ENCODE assay signal across 9 cellular contexts in the genomic region with DNA sequence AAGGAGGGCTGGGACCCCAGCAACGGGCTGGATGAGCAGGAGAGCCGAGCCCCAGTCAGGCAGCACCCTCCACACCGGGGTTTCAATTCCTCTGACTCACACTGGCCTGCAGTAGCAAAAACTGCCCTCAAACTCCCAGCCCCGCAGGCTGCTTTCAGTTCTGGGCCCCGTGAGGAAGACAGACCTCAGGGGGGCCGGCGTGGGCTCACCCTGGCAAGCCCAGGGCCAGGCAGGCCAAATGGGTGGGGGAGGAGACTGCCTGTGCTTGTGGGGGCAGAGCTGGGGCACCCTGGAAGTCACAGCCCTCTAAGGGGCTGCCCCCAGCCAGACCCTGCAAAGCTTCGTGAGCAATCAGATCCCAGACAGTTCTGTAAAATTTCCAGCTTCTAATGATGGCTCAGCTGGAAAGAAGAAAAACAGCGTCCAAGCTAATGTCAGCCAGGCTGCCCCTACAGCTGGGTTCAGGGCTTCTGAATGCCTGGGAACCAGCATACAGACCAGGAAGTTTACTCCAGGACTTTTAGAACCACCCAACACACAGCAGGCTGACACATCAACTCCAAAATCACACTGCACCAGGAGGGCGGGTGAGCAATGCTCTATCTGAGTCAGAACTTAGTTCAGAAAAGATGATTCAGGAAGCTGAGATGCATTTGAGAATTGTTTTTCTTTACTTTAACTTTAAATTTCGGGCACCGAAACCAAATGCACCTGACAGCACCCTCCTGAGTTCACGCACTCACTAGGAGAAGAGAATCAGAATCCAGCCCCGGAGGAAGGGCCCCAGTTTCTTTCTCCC. TPM values are rescaled to one million over a fixed set of nuclear protein-coding genes. Genes with fewer than 3 reads are reported as not detected.
DNase-seq lines count a peak whose midpoint lies in the region; ATAC-seq and TF ChIP-seq lines count a peak whose summit lies in the region.
"Had no signal": no experiment of that assay in that cellular context is flagged by ENCODE, and none has a peak within 500 bp of the region (broad histone marks: within the 10 kb centered on the region; RNA-seq: fewer than 3 reads in every experiment).

No MANE protein-coding gene starts in this region.

- H3K9me3 Mint-ChIP-seq in natural killer cell treated with Interleukin-12 subunit alpha and Interleukin-12 subunit beta and Interleukin-15 and Interleukin-18, amount 100 ng/mL, for 72 hours, result no peaks in the 10 kb centered on the region

- H3K4me1 ChIP-seq in left ventricle myocardium inferior, result no peaks in the 10 kb centered on the region

- no peak overlapping the region for H3K27ac ChIP-seq in left ventricle myocardium inferior (replicated peaks)

- peak; percentile 60 for ATAC-seq in HG03175 (IDR thresholded peaks at IDR 0.05; ENCODE audit: unreplicated experiment)
- ATAC-seq in natural killer cell treated with Interleukin-12 subunit alpha and Interleukin-12 subunit beta and Interleukin-15 and Interleukin-18, amount 100 ng/mL, for 72 hours, result peak; percentile 77 to 88

- H3K4me3 ChIP-seq in left ventricle myocardium inferior, result no peak overlapping the region

- H3K9me3 ChIP-seq in left ventricle myocardium inferior (replicated peaks), result no peaks in the 10 kb centered on the region

- H3K4me3 Mint-ChIP-seq in natural killer cell treated with Interleukin-12 subunit alpha and Interleukin-12 subunit beta and Interleukin-15 and Interleukin-18, amount 100 ng/mL, for 72 hours, result peak overlapping the region; percentile 75

- peaks cover 54% of the 10 kb centered on the region for H3K36me3 ChIP-seq in left ventricle myocardium inferior

- peak overlapping the region; percentile 85 to 95 for H3K27ac Mint-ChIP-seq in natural killer cell treated with Interleukin-12 subunit alpha and Interleukin-12 subunit beta and Interleukin-15 and Interleukin-18, amount 100 ng/mL, for 72 hours

- TF ChIP-seq CTCF in left ventricle myocardium inferior (IDR thresholded peaks at IDR 0.05; ENCODE audit: borderline replicate concordance), result no peak

- H3K27me3 Mint-ChIP-seq in natural killer cell treated with Interleukin-12 subunit alpha and Interleukin-12 subunit beta and Interleukin-15 and Interleukin-18, amount 100 ng/mL, for 72 hours, result no peaks in the 10 kb centered on the region

- DNase-seq in CD1c-positive myeloid dendritic cell (ENCODE audit: extremely low spot score), result peak; percentile 71
- DNase-seq in GM19238 (ENCODE audit: insufficient read length, low spot score), result peak; percentile 75
- DNase-seq in activated CD8-positive, alpha-beta memory T cell treated with anti-CD3 and anti-CD28 coated beads, Interleukin-2, amount 50 U/mL, for 4 hours, result peak; percentile 43
- DNase-seq in natural killer cell treated with Interleukin-12 subunit alpha and Interleukin-12 subunit beta and Interleukin-15 and Interleukin-18, amount 100 ng/mL, for 72 hours (ENCODE audit: low spot score), result no peak
- no peak for DNase-seq in NCI-H82 treated with DMSO at 0.1 percent for 48 hours (lab: John Stamatoyannopoulos, UW; ENCODE audit: unreplicated experiment)
- DNase-seq in DMS53 treated with DMSO at 0.1 percent for 48 hours (lab: John Stamatoyannopoulos, UW; ENCODE audit: unreplicated experiment), result no peak
- DNase-seq in left ventricle myocardium inferior, result no peak

- H3K27me3 ChIP-seq in left ventricle myocardium inferior (ENCODE audit: low read depth), result no peaks in the 10 kb centered on the region

- peaks cover 54 to 68% of the 10 kb centered on the region in 2 donors for H3K4me1 Mint-ChIP-seq in natural killer cell treated with Interleukin-12 subunit alpha and Interleukin-12 subunit beta and Interleukin-15 and Interleukin-18, amount 100 ng/mL, for 72 hours (ENCODE audit: low read depth in 2 of 2)

- intact Hi-C loops in left ventricle myocardium inferior (cut with micrococcal nuclease), result no loop called here

- peaks cover 5% of the 10 kb centered on the region for H3K36me3 Mint-ChIP-seq in natural killer cell treated with Interleukin-12 subunit alpha and Interleukin-12 subunit beta and Interleukin-15 and Interleukin-18, amount 100 ng/mL, for 72 hours

RNA-seq across cellular contexts. Expression of gene LPCAT1, which starts 34.7 kb away (rescaled TPM):
- 100 to 1,000 TPM in 1 of 2 donors, 10 to 100 TPM in 1; 90.0 to 179 TPM for total RNA-seq in natural killer cell treated with Interleukin-12 subunit alpha and Interleukin-12 subunit beta and Interleukin-15 and Interleukin-18, amount 100 ng/mL, for 72 hours
- 11.0 TPM for total RNA-seq in left ventricle myocardium inferior

RNA-seq across cellular contexts. Expression of gene SLC6A3, which starts 43.8 kb away (rescaled TPM):
- not detected for total RNA-seq in natural killer cell treated with Interleukin-12 subunit alpha and Interleukin-12 subunit beta and Interleukin-15 and Interleukin-18, amount 100 ng/mL, for 72 hours
- total RNA-seq in left ventricle myocardium inferior, result not detected
- total RNA-seq: kidney epithelial cell had no signal

Comparison
In these comparisons a context has a peak if more than half of its experiments do, and no peak if none do; other contexts are left out.
1. DNase-seq: peak in CD1c-positive myeloid dendritic cell (single experiment), GM19238 (single experiment) and activated CD8-positive, alpha-beta memory T cell treated with anti-CD3 and anti-CD28 coated beads, Interleukin-2, amount 50 U/mL, for 4 hours (single experiment); none in natural killer cell treated with Interleukin-12 subunit alpha and Interleukin-12 subunit beta and Interleukin-15 and Interleukin-18, amount 100 ng/mL, for 72 hours (single experiment), NCI-H82 treated with DMSO at 0.1 percent for 48 hours (single experiment), DMS53 treated with DMSO at 0.1 percent for 48 hours (single experiment) and left ventricle myocardium inferior (single experiment).